8 cellular contexts compared by ENCODE assay signal in the genomic region with DNA sequence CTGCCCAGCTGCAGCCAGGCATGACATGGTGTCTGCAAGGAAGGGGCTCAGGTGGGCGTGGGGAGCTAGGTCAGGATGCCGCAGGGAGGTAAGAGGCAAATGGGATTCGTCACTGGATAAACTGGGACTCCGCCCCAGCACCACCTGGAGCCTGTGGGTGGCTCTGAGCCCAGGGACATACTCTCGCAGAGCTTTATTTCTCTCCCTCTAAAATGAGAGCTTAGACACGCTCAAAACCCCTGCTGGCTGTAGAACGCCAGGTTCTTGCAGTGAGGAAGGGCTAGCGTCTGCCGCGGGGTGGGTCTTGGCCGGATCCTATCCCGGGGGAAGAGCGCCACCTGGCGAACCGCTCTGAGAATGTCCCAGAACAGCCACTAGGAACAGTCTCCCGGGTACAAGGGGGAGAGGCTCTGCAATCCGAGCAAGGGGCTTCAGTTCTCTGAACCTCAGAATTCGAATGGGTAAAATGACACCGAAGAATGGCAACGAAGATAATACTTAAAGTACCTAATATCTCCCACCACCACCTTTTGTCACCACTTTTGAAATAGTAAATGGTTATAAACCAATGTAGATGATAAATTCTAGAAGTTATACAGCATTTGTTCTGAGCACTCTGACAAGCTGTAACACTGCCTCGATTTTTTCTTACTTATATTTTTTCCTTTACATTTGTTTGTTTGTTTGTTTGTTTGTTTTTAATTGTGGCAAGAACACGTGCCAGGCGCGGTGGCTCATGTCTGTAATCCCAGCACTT. TPM values are rescaled to one million over a fixed set of nuclear protein-coding genes. Genes with fewer than 3 reads are reported as not detected.
DNase-seq lines count a peak whose midpoint lies in the region; ATAC-seq and TF ChIP-seq lines count a peak whose summit lies in the region.

No MANE protein-coding gene starts in this region.

- peak; percentile 77 to 95 (median 94) for TF ChIP-seq CTCF in esophagus squamous epithelium (IDR thresholded peaks at IDR 0.05)

- intact Hi-C loops in esophagus squamous epithelium (cut with DNase I), result loop anchor here (5.0 to 10.0 kb wide), 3 partner anchors 238 to 335 kb away; no protein-coding TSS in a partner anchor

- peaks cover 9% of the 10 kb centered on the region for H3K27me3 Mint-ChIP-seq in CD4-positive, CD25-positive, alpha-beta regulatory T cell

- no peak overlapping the region for H3K9ac ChIP-seq in HUES48 (ENCODE audit: low read depth, low read length)

- no peak overlapping the region for H3K27ac Mint-ChIP-seq in CD4-positive, CD25-positive, alpha-beta regulatory T cell

- no peaks in the 10 kb centered on the region for H3K27me3 ChIP-seq in CD4-positive, CD25-positive, alpha-beta regulatory T cell (ENCODE audit: control insufficient read depth, insufficient read depth, low read length)
- H3K27me3 ChIP-seq in HUES48 (ENCODE audit: control insufficient read depth, insufficient read depth, low read length), result peaks cover 16% of the 10 kb centered on the region
- H3K27me3 ChIP-seq in esophagus squamous epithelium, result peaks cover 0 to 25% (median 0%) of the 10 kb centered on the region in 4 donors

- H3K9me3 ChIP-seq in CD4-positive, CD25-positive, alpha-beta regulatory T cell (ENCODE audit: control insufficient read depth in 2 of 2, low read length in 2 of 2), result no peaks in the 10 kb centered on the region
- H3K9me3 ChIP-seq in HUES48 (ENCODE audit: control insufficient read depth, insufficient read depth, low read length) (no peaks in the 10 kb centered on the region), esophagus squamous epithelium (no peaks in the 10 kb centered on the region)

- no peaks in the 10 kb centered on the region for H3K9me3 Mint-ChIP-seq in CD4-positive, CD25-positive, alpha-beta regulatory T cell

- peak; percentile 68 to 85 (median 75) for DNase-seq in CD4-positive, CD25-positive, alpha-beta regulatory T cell
- DNase-seq in OCI-M1 (lab: John Stamatoyannopoulos, UW), result peak; percentile 91
- peak; percentile 79 to 85 for DNase-seq in activated T-cell treated with anti-CD3 and anti-CD28 coated beads, Interleukin-2, amount 50 U/mL, for 48 hours
- no peak for DNase-seq in esophagus squamous epithelium (lab: John Stamatoyannopoulos, UW)
- peak; percentile 77 for DNase-seq in myocyte (ENCODE audit: low read depth)
- peak; percentile 61 for DNase-seq in stimulated activated CD8-positive, alpha-beta memory T cell treated with anti-CD3 and anti-CD28 coated beads, Interleukin-7, amount 100 ng/mL, for 24 hours (ENCODE audit: low read depth)

- no peaks in the 10 kb centered on the region for H3K36me3 Mint-ChIP-seq in CD4-positive, CD25-positive, alpha-beta regulatory T cell

- peaks cover 6% of the 10 kb centered on the region for H3K4me1 ChIP-seq in CD4-positive, CD25-positive, alpha-beta regulatory T cell (ENCODE audit: control insufficient read depth, insufficient read depth, low read length, poor library complexity, severe bottlenecking)
- H3K4me1 ChIP-seq in HUES48 (ENCODE audit: control insufficient read depth, insufficient read depth, low read length) (peaks cover 5% of the 10 kb centered on the region; the same call in 1 of the 2 replicates), esophagus squamous epithelium (peaks cover 0 to 18% (median 7%) of the 10 kb centered on the region in 3 donors)

- peak; percentile 88 to 94 for ATAC-seq in CD4-positive, CD25-positive, alpha-beta regulatory T cell (ENCODE audit: low read depth in 2 of 2)
- peak; percentile 94 for ATAC-seq in GM19452 (IDR thresholded peaks at IDR 0.05; ENCODE audit: unreplicated experiment)

- H3K36me3 ChIP-seq in CD4-positive, CD25-positive, alpha-beta regulatory T cell (ENCODE audit: control insufficient read depth, insufficient read depth, low read length), result no peaks in the 10 kb centered on the region
- H3K36me3 ChIP-seq in HUES48 (ENCODE audit: control insufficient read depth, insufficient read depth, low read length), result no peaks in the 10 kb centered on the region
- no peaks in the 10 kb centered on the region for H3K36me3 ChIP-seq in esophagus squamous epithelium

- no peak for TF ChIP-seq POLR2A in esophagus squamous epithelium (IDR thresholded peaks at IDR 0.05)

- 23 to 24% methylated on average over 11 to 14 of the region's 24 CpGs for WGBS in esophagus squamous epithelium, 2 donors

- H3K4me3 ChIP-seq in CD4-positive, CD25-positive, alpha-beta regulatory T cell (ENCODE audit: low read depth, low read length), result no peak overlapping the region
- H3K4me3 ChIP-seq in HUES48 (ENCODE audit: low read depth, low read length) (peak overlapping the region; percentile 56), esophagus squamous epithelium (peak overlapping the region; percentile 12 to 53 (median 24))

- H3K4me1 Mint-ChIP-seq in CD4-positive, CD25-positive, alpha-beta regulatory T cell, result peaks cover 0 to 11% (median 6%) of the 10 kb centered on the region in 4 donors

- H3K27ac ChIP-seq in CD4-positive, CD25-positive, alpha-beta regulatory T cell (ENCODE audit: insufficient read depth, low read length, poor library complexity, severe bottlenecking), result no peak overlapping the region
- peak overlapping the region; percentile 18 for H3K27ac ChIP-seq in HUES48 (ENCODE audit: low read depth, low read length)
- peak overlapping the region in 2 of 4 donors; percentile 2 to 19 for H3K27ac ChIP-seq in esophagus squamous epithelium

- peak overlapping the region in 2 of 4 donors; percentile 53 to 63 for H3K4me3 Mint-ChIP-seq in CD4-positive, CD25-positive, alpha-beta regulatory T cell

RNA-seq across cellular contexts. Expression of gene SRGAP3, which starts 53.2 kb away (rescaled TPM):
- total RNA-seq in CD4-positive, CD25-positive, alpha-beta regulatory T cell, result 8.1 TPM
- 1 to 10 TPM; 1.8 to 3.7 (median 2.4) TPM for polyA plus RNA-seq in CD4-positive, CD25-positive, alpha-beta regulatory T cell
- 10 to 100 TPM in 1 of 4 donors, 1 to 10 TPM in 3; 4.0 to 15.8 (median 6.6) TPM for total RNA-seq in esophagus squamous epithelium
- 5.3 and 5.9 TPM in 2 replicates for total RNA-seq in myocyte
- polyA plus RNA-seq in myocyte (2012), result 2.0 TPM
